ENCODE assay signal across 8 cellular contexts in the genomic region with DNA sequence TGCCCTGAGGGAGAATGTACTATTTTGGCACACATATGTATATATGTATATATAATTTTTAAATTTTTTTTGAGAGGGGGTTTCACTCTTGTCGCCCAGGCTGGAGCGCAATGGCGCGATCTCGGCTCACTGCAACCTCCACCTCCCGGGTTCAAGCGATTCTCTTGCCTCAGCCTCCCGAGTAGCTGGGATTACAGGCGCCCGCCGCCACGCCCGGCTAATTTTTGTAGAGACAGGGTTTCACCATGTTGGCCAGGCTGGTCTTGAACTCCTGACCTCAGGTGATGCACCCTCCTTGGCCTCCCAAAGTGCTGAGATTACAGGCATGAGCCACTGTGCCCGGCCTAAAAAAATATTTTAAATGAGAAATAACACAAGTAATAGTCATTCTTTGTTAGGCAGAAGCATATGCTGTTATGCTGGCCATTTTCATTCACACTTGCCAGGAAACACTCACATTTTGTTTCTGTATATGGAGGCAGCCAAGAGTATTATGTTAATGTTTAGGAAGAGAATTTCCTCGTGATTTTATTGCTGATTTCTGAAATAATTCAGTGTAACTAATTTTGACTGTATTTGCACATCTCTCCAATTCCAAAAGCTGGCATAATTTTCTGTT. TPM values are rescaled to one million over a fixed set of nuclear protein-coding genes. Genes with fewer than 3 reads are reported as not detected.
DNase-seq lines count a peak whose midpoint lies in the region; ATAC-seq and TF ChIP-seq lines count a peak whose summit lies in the region.
"Not testable (repeated sequence)": the region's sequence is repeated elsewhere in the genome, so short reads cannot be mapped to it uniquely, and the experiment has no call there.

No MANE protein-coding gene starts in this region.

- H2AFZ ChIP-seq in DND-41 (ENCODE audit: low read depth, low read length); MM.1S (ENCODE audit: low read length); trophoblast cell (ENCODE audit: insufficient read depth, low read length, poor library complexity): not testable (repeated sequence)

- H3K79me1 ChIP-seq in trophoblast cell (ENCODE audit: low read length) = peaks cover 30% of the 10 kb centered on the region

- not testable (repeated sequence) for DNase-seq in DND-41; MM.1S; activated CD4-positive, alpha-beta memory T cell treated with anti-CD3 and anti-CD28 coated beads, Interleukin-2, amount 10 ng/mL, durations not matched to agents 7 days and 5 days; MCF 10A (ENCODE audit: unreplicated experiment); fibroblast of pulmonary artery (ENCODE audit: low read depth); lower lobe of right lung; tibial nerve (ENCODE audit: low spot score in 2 of 2)
- DNase-seq in trophoblast cell = peak in 1 of 2 donors; percentile 40

- H3K36me3 Mint-ChIP-seq in activated CD4-positive, alpha-beta memory T cell treated with anti-CD3 and anti-CD28 coated beads, Interleukin-2, amount 10 ng/mL, durations not matched to agents 7 days and 5 days (ENCODE audit: low read depth) = peaks cover 58% of the 10 kb centered on the region
- H3K36me3 Mint-ChIP-seq in MCF 10A (ENCODE audit: insufficient read depth, unreplicated experiment) = peaks cover 44% of the 10 kb centered on the region

- peaks cover 28% of the 10 kb centered on the region for H3K27me3 ChIP-seq in DND-41 (ENCODE audit: insufficient read depth, low read length, poor library complexity)
- H3K27me3 ChIP-seq in MM.1S (replicated peaks; ENCODE audit: insufficient read depth, low read length); lower lobe of right lung (ENCODE audit: low read depth); trophoblast cell (ENCODE audit: insufficient read depth, low read length); tibial nerve: not testable (repeated sequence)

- not testable (repeated sequence) for H3K23ac ChIP-seq in trophoblast cell (ENCODE audit: low read length)

- H2BK12ac ChIP-seq in trophoblast cell (ENCODE audit: low read length) = not testable (repeated sequence)

- not testable (repeated sequence) for H3K9me3 ChIP-seq in DND-41 (ENCODE audit: insufficient read depth, low read length, severe bottlenecking); MM.1S (replicated peaks; ENCODE audit: insufficient read depth, low read length); lower lobe of right lung; trophoblast cell (ENCODE audit: insufficient read depth, low read depth, low read length); tibial nerve

- H3K27ac ChIP-seq in DND-41 (ENCODE audit: low read length) = not testable (repeated sequence)
- H3K27ac ChIP-seq in MM.1S (ENCODE audit: low read length) (peak overlapping the region; percentile 89), lower lobe of right lung (peak overlapping the region; percentile 99), trophoblast cell (ENCODE audit: low read depth, low read length) (peak overlapping the region; percentile 96), tibial nerve (peak overlapping the region; percentile 97 to 100 (median 98))

- no CpG with 5 or more reads among the region's 15 CpGs for WGBS in trophoblast cell (ENCODE audit: extremely low coverage, insufficient coverage, insufficient read length)
- WGBS in tibial nerve, 2 donors = 59 to 66% methylated on average over 15 of the region's 15 CpGs

- not testable (repeated sequence) for H4K8ac ChIP-seq in trophoblast cell (ENCODE audit: low read depth, low read length)

- H3K9ac ChIP-seq in DND-41 (ENCODE audit: low read depth, low read length); trophoblast cell (ENCODE audit: low read length): not testable (repeated sequence)
- peak overlapping the region; percentile 92 for H3K9ac ChIP-seq in MM.1S (ENCODE audit: low read length)

- H4K20me1 ChIP-seq in DND-41 (ENCODE audit: insufficient read depth, low read length) = peaks cover 12% of the 10 kb centered on the region; the same call in 1 of the 2 replicates
- not testable (repeated sequence) for H4K20me1 ChIP-seq in MM.1S (ENCODE audit: insufficient read depth, low read length)

- H2BK120ac ChIP-seq in trophoblast cell (ENCODE audit: insufficient read depth, low read length, poor library complexity) = not testable (repeated sequence)

- not testable (repeated sequence) for H4K12ac ChIP-seq in trophoblast cell (ENCODE audit: low read depth, low read length)

- H3K27me3 Mint-ChIP-seq in activated CD4-positive, alpha-beta memory T cell treated with anti-CD3 and anti-CD28 coated beads, Interleukin-2, amount 10 ng/mL, durations not matched to agents 7 days and 5 days; MCF 10A (ENCODE audit: insufficient read depth, unreplicated experiment): not testable (repeated sequence)

- not testable (repeated sequence) for H3K79me2 ChIP-seq in DND-41 (ENCODE audit: insufficient read depth, low read length)
- H3K79me2 ChIP-seq in MM.1S (ENCODE audit: low read length) (peaks cover 45% of the 10 kb centered on the region), trophoblast cell (ENCODE audit: control insufficient read depth, insufficient read depth, low read length, poor library complexity) (peaks cover 13% of the 10 kb centered on the region)

- TF ChIP-seq EP300 in tibial nerve (IDR thresholded peaks at IDR 0.05) = not testable (repeated sequence)

- peak overlapping the region; percentile 22 for H3K18ac ChIP-seq in trophoblast cell (ENCODE audit: low read length)

- POLR2A ChIA-PET in activated CD4-positive, alpha-beta memory T cell treated with anti-CD3 and anti-CD28 coated beads, Interleukin-2, amount 10 ng/mL, durations not matched to agents 7 days and 5 days (lab: Charles Lee) = interaction anchor here (1.3 to 10.5 kb wide), 5 partner anchors 10 to 95 kb away, joined by 4 to 106 read pairs (median 44); no protein-coding TSS in a partner anchor
- POLR2A ChIA-PET in MCF 10A (lab: Yijun Ruan, JAX) = interaction anchor here (0.7 to 9.2 kb wide), 7 partner anchors 10 to 94 kb away, joined by 3 to 95 read pairs (median 4); no protein-coding TSS in a partner anchor

- peak overlapping the region; percentile 85 for H3K4me3 Mint-ChIP-seq in activated CD4-positive, alpha-beta memory T cell treated with anti-CD3 and anti-CD28 coated beads, Interleukin-2, amount 10 ng/mL, durations not matched to agents 7 days and 5 days
- peak overlapping the region; percentile 82 for H3K4me3 Mint-ChIP-seq in MCF 10A (ENCODE audit: unreplicated experiment)

- H3F3A ChIP-seq in MM.1S (ENCODE audit: insufficient read depth, low read length) = peaks cover 51% of the 10 kb centered on the region

- CTCF ChIA-PET in activated CD4-positive, alpha-beta memory T cell treated with anti-CD3 and anti-CD28 coated beads, Interleukin-2, amount 10 ng/mL, durations not matched to agents 7 days and 5 days (lab: Charles Lee) = interaction anchor here (1.3 to 7.2 kb wide), 3 partner anchors 17 to 96 kb away, joined by 4 to 67 read pairs (median 5); no protein-coding TSS in a partner anchor
- CTCF ChIA-PET in MCF 10A (lab: Yijun Ruan, JAX) = interaction anchor here (0.6 kb wide), 1 partner anchor 155 kb away, joined by 3 read pairs; no protein-coding TSS in a partner anchor

- H3K36me3 ChIP-seq in DND-41 (ENCODE audit: insufficient read depth, low read length); MM.1S (replicated peaks; ENCODE audit: insufficient read depth, low read length); trophoblast cell (ENCODE audit: control insufficient read depth in 1 of 2, insufficient read depth in 2 of 2, low read length in 2 of 2): not testable (repeated sequence)
- H3K36me3 ChIP-seq in lower lobe of right lung (peaks cover 35% of the 10 kb centered on the region), tibial nerve (peaks cover 0 to 15% (median 0%) of the 10 kb centered on the region in 3 donors)

- not testable (repeated sequence) for H2BK5ac ChIP-seq in trophoblast cell (ENCODE audit: low read depth, low read length, poor library complexity)

- not testable (repeated sequence) for BruUV-seq in MCF 10A (replicated peaks; lab: Mats Ljungman, UMichigan)

- H3K4me1 ChIP-seq in DND-41 (ENCODE audit: insufficient read depth, low read length) = peaks cover 57% of the 10 kb centered on the region
- peaks cover 20% of the 10 kb centered on the region for H3K4me1 ChIP-seq in MM.1S (ENCODE audit: low read length)
- H3K4me1 ChIP-seq in lower lobe of right lung = peaks cover 64% of the 10 kb centered on the region
- H3K4me1 ChIP-seq in trophoblast cell (ENCODE audit: control insufficient read depth in 1 of 2, insufficient read depth in 2 of 2, low read length in 2 of 2) = peaks cover 12 to 16% of the 10 kb centered on the region in 2 experiments
- H3K4me1 ChIP-seq in tibial nerve = peaks cover 0 to 65% (median 39%) of the 10 kb centered on the region in 4 donors

- H3K4me3 ChIP-seq in DND-41 (ENCODE audit: low read depth in 1 of 2, low read length in 2 of 2); trophoblast cell (ENCODE audit: low read depth, low read length): not testable (repeated sequence)
- peak overlapping the region; percentile 91 for H3K4me3 ChIP-seq in MM.1S (ENCODE audit: low read length)
- H3K4me3 ChIP-seq in fibroblast of pulmonary artery (replicated peaks; ENCODE audit: low read depth, low read length) = peak overlapping the region; percentile 91
- peak overlapping the region; percentile 76 for H3K4me3 ChIP-seq in lower lobe of right lung
- peak overlapping the region; percentile 81 to 96 (median 84) for H3K4me3 ChIP-seq in tibial nerve

- not testable (repeated sequence) for TF ChIP-seq POLR2A in tibial nerve (IDR thresholded peaks at IDR 0.05)

- not testable (repeated sequence) for H3K14ac ChIP-seq in trophoblast cell (ENCODE audit: low read length)

- not testable (repeated sequence) for H2AK5ac ChIP-seq in trophoblast cell (ENCODE audit: low read length)

- not testable (repeated sequence) for ATAC-seq in DND-41 (ENCODE audit: insufficient read depth, low read depth); lower lobe of right lung

- intact Hi-C loops in MCF 10A (cut with micrococcal nuclease); lower lobe of right lung (cut with DNase I): not testable (repeated sequence)

- H3K4ac ChIP-seq in trophoblast cell (ENCODE audit: low read depth, low read length) = not testable (repeated sequence)

- H3K9me3 Mint-ChIP-seq in activated CD4-positive, alpha-beta memory T cell treated with anti-CD3 and anti-CD28 coated beads, Interleukin-2, amount 10 ng/mL, durations not matched to agents 7 days and 5 days; MCF 10A (ENCODE audit: unreplicated experiment): not testable (repeated sequence)

- H3K27ac Mint-ChIP-seq in activated CD4-positive, alpha-beta memory T cell treated with anti-CD3 and anti-CD28 coated beads, Interleukin-2, amount 10 ng/mL, durations not matched to agents 7 days and 5 days = peak overlapping the region; percentile 96
- H3K27ac Mint-ChIP-seq in MCF 10A (ENCODE audit: low read depth, unreplicated experiment) = not testable (repeated sequence)

- H3K4me2 ChIP-seq in DND-41 (ENCODE audit: insufficient read depth, low read length) (peak overlapping the region; percentile 60), MM.1S (ENCODE audit: low read depth, low read length) (peak overlapping the region; percentile 88), trophoblast cell (ENCODE audit: low read length) (peak overlapping the region; percentile 86)

- not testable (repeated sequence) for TF ChIP-seq CTCF in DND-41 (IDR thresholded peaks at IDR 0.05; ENCODE audit: borderline replicate concordance, extremely low read depth, low read length, poor library complexity, severe bottlenecking); MM.1S (IDR thresholded peaks at IDR 0.05; ENCODE audit: low read length); MCF 10A (IDR thresholded peaks at IDR 0.05; ENCODE audit: unreplicated experiment); fibroblast of pulmonary artery (IDR thresholded peaks at IDR 0.05; ENCODE audit: low read length, missing control alignments); lower lobe of right lung (IDR thresholded peaks at IDR 0.05); tibial nerve (IDR thresholded peaks at IDR 0.05)

- H4K91ac ChIP-seq in trophoblast cell (ENCODE audit: low read depth, low read length) = not testable (repeated sequence)

- H3K9me2 ChIP-seq in MM.1S (replicated peaks; ENCODE audit: insufficient read depth, low read length) = not testable (repeated sequence)

- peaks cover 64% of the 10 kb centered on the region for H3K4me1 Mint-ChIP-seq in activated CD4-positive, alpha-beta memory T cell treated with anti-CD3 and anti-CD28 coated beads, Interleukin-2, amount 10 ng/mL, durations not matched to agents 7 days and 5 days
- H3K4me1 Mint-ChIP-seq in MCF 10A (ENCODE audit: insufficient read depth, unreplicated experiment) = peaks cover 34% of the 10 kb centered on the region

RNA-seq across cellular contexts. Expression of gene MAP3K8, which starts 1.6 kb away (rescaled TPM):
- total RNA-seq in activated CD4-positive, alpha-beta memory T cell treated with anti-CD3 and anti-CD28 coated beads, Interleukin-2, amount 10 ng/mL, durations not matched to agents 7 days and 5 days = 10 to 100 TPM; 39.5 to 40.3 TPM
- total RNA-seq in MCF 10A (2022) (1.5 and 2.2 TPM in 2 replicates), lower lobe of right lung (34.0 TPM), tibial nerve (10 to 100 TPM; 44.7 to 74.1 (median 56.2) TPM)
- polyA plus RNA-seq in trophoblast cell (2013) = 42.6 and 49.1 TPM in 2 replicates

Comparison
In these comparisons a context has a peak if more than half of its experiments do, and no peak if none do; other contexts are left out.
1. RNA of gene MAP3K8, which starts 1.6 kb away (total RNA-seq): 44.7 to 74.1 TPM in tibial nerve, 39.5 to 40.3 TPM in activated CD4-positive, alpha-beta memory T cell treated with anti-CD3 and anti-CD28 coated beads, Interleukin-2, amount 10 ng/mL, durations not matched to agents 7 days and 5 days and 34.0 TPM in lower lobe of right lung (single experiment); 1.5 to 2.2 TPM in MCF 10A; every median in the first group is over 10 times any median in the second.
2. Peak in every context shown above with its lines, with median percentiles within 50 percentile points of each other: H3K4me2 ChIP-seq.